Comparison of ENCODE assay signal across 8 cellular contexts in the genomic region with DNA sequence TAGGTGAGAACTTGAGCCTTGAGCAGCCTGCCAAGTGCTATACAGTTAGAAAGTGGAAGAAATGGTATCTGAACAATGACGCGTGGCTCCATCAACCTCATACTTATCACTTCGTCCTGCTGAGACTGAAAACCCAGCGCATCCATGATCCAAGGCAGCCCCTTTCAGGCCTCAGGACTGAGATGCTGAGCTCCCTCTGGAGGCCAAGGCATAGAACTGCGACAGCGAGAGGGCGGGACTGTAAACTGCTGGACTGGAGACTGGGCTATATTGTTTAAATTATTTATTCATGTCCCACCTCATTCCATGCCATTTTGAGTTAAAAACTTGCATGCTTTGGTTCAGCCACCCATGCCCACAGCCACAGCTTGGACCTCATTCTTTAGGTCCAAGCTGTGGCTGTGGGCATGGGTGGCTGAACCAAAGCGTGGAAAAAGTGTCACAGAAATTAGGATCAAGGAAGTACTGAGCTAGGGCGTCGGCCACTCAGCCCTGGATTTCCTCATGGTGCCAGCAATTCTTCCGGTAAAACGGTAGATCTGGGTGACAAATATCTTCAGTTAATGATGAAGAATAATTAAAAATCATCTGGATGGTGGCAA.
A peak's percentile ranks its signal among the peaks of the same experiment; 100 is the strongest.
DNase-seq lines count a peak whose midpoint lies in the region; ATAC-seq and TF ChIP-seq lines count a peak whose summit lies in the region.

No MANE protein-coding gene starts in this region.

- ATAC-seq in GM18867 (IDR thresholded peaks at IDR 0.05; ENCODE audit: unreplicated experiment) (peak; percentile 74), GM21825 (IDR thresholded peaks at IDR 0.05; ENCODE audit: unreplicated experiment) (no peak)
- ATAC-seq in stimulated activated memory B cell treated with anti-CD40 and anti-IgM and Interleukin-4, amounts not matched to agents 10 μg/mL and 1 μg/mL and 100 μg/mL, for 72 hours: no peak

- H3K27ac Mint-ChIP-seq in endothelial cell (ENCODE audit: unreplicated experiment): peak overlapping the region; percentile 48
- no peak overlapping the region for H3K27ac Mint-ChIP-seq in stimulated activated memory B cell treated with anti-CD40 and anti-IgM and Interleukin-4, amounts not matched to agents 10 μg/mL and 1 μg/mL and 100 μg/mL, for 72 hours

- H3K4me1 Mint-ChIP-seq in endothelial cell (ENCODE audit: unreplicated experiment): no peaks in the 10 kb centered on the region
- no peaks in the 10 kb centered on the region for H3K4me1 Mint-ChIP-seq in stimulated activated memory B cell treated with anti-CD40 and anti-IgM and Interleukin-4, amounts not matched to agents 10 μg/mL and 1 μg/mL and 100 μg/mL, for 72 hours

- H3K27me3 Mint-ChIP-seq in endothelial cell (ENCODE audit: unreplicated experiment): no peaks in the 10 kb centered on the region
- no peaks in the 10 kb centered on the region for H3K27me3 Mint-ChIP-seq in stimulated activated memory B cell treated with anti-CD40 and anti-IgM and Interleukin-4, amounts not matched to agents 10 μg/mL and 1 μg/mL and 100 μg/mL, for 72 hours

- no peak overlapping the region for H3K4me3 Mint-ChIP-seq in endothelial cell (ENCODE audit: unreplicated experiment)
- H3K4me3 Mint-ChIP-seq in stimulated activated memory B cell treated with anti-CD40 and anti-IgM and Interleukin-4, amounts not matched to agents 10 μg/mL and 1 μg/mL and 100 μg/mL, for 72 hours: no peak overlapping the region

- H3K9me3 Mint-ChIP-seq in endothelial cell (ENCODE audit: unreplicated experiment): no peaks in the 10 kb centered on the region
- H3K9me3 Mint-ChIP-seq in stimulated activated memory B cell treated with anti-CD40 and anti-IgM and Interleukin-4, amounts not matched to agents 10 μg/mL and 1 μg/mL and 100 μg/mL, for 72 hours: peaks cover 3% of the 10 kb centered on the region

- peak; percentile 71 for TF ChIP-seq CTCF in endothelial cell (IDR thresholded peaks at IDR 0.05; ENCODE audit: unreplicated experiment)

- H3K36me3 Mint-ChIP-seq in endothelial cell (ENCODE audit: low read depth, unreplicated experiment): no peaks in the 10 kb centered on the region
- no peaks in the 10 kb centered on the region for H3K36me3 Mint-ChIP-seq in stimulated activated memory B cell treated with anti-CD40 and anti-IgM and Interleukin-4, amounts not matched to agents 10 μg/mL and 1 μg/mL and 100 μg/mL, for 72 hours

- peak; percentile 29 for DNase-seq in Ammon's horn (ENCODE audit: low spot score)
- peak; percentile 69 for DNase-seq in NCI-H748 (lab: John Stamatoyannopoulos, UW; ENCODE audit: unreplicated experiment)
- DNase-seq in endothelial cell (ENCODE audit: low spot score): peak; percentile 77
- peak; percentile 33 for DNase-seq in midbrain (lab: John Stamatoyannopoulos, UW)
- no peak for DNase-seq in NCI-H2029 treated with DMSO at 0.1 percent for 48 hours (lab: John Stamatoyannopoulos, UW)
